In the genomic region with DNA sequence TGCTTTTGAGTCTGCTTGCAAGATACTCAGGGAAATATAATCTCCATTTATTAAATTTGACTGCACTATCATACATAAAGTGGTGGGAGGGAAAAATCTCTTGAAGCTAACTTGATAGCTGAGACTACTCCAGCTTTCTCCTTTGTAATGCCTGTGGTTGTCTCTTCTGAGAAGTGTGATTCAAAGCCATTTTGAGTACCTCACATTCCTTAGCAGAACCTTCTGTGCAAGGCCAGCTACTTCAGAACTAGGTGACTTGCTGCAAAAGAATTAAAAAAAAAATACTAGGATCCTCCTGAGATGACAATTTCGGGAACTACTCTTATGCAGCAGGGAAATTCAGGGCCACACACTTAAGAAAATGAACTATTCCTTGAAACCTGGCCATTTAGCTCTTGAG, we compare ENCODE assay signal across 30 cellular contexts.
DNase-seq lines count a peak whose midpoint lies in the region; ATAC-seq and TF ChIP-seq lines count a peak whose summit lies in the region.
"Had no signal": no experiment of that assay in that cellular context is flagged by ENCODE, and none has a peak within 500 bp of the region (broad histone marks: within the 10 kb centered on the region; RNA-seq: fewer than 3 reads in every experiment).

No MANE protein-coding gene starts in this region.

- no peak for TF ChIP-seq POLR2A in thyroid gland (IDR thresholded peaks at IDR 0.05)

- H3K4me3 Mint-ChIP-seq in WTC11: no peak overlapping the region
- H3K4me3 Mint-ChIP-seq: activated CD4-positive, alpha-beta memory T cell treated with anti-CD3 and anti-CD28 coated beads, Interleukin-2, amount 10 ng/mL, durations not matched to agents 7 days and 5 days; activated naive CD4-positive, alpha-beta T cell treated with anti-CD3 and anti-CD28 coated beads for 36 hours; H9; naive B cell had no signal

- H3K27ac Mint-ChIP-seq in WTC11: no peak overlapping the region
- H3K27ac Mint-ChIP-seq: activated CD4-positive, alpha-beta memory T cell treated with anti-CD3 and anti-CD28 coated beads, Interleukin-2, amount 10 ng/mL, durations not matched to agents 7 days and 5 days; activated naive CD4-positive, alpha-beta T cell treated with anti-CD3 and anti-CD28 coated beads for 36 hours; H9; naive B cell; progenitor cell of endocrine pancreas had no signal

- no peak for TF ChIP-seq CTCF in WTC11 (IDR thresholded peaks at IDR 0.05)
- TF ChIP-seq CTCF in thyroid gland (IDR thresholded peaks at IDR 0.05): no peak
- TF ChIP-seq CTCF in GM13977 (IDR thresholded peaks at IDR 0.05; ENCODE audit: extremely low read depth, insufficient read depth, missing control alignments): no peak

- ATAC-seq in WTC11: peak; percentile 39; the same call in 1 of the 2 replicates
- ATAC-seq: activated CD4-positive, CD25-positive, alpha-beta regulatory T cell treated with anti-CD3 and anti-CD28 coated beads, Interleukin-2, amount 50 U/mL, for 24 hours; gastroesophageal sphincter had no signal

- H3K4me1 Mint-ChIP-seq in WTC11: peaks cover 6% of the 10 kb centered on the region; the same call in 1 of the 2 replicates
- H3K4me1 Mint-ChIP-seq: H9, naive B cell had no signal

- no peak overlapping the region for H3K27ac ChIP-seq in GM23248
- H3K27ac ChIP-seq in thyroid gland: peak overlapping the region in 2 of 3 donors; percentile 31 to 32
- H3K27ac ChIP-seq: adrenal gland, C4-2B, gastroesophageal sphincter, neutrophil, sigmoid colon had no signal

- no peaks in the 10 kb centered on the region for H3K9me2 ChIP-seq in GM23248 (ENCODE audit: insufficient read depth)
- H3K9me2 ChIP-seq: SK-N-SH had no signal

- H3K27me3 Mint-ChIP-seq in WTC11 (ENCODE audit: low read depth): peaks cover 81% of the 10 kb centered on the region
- H3K27me3 Mint-ChIP-seq: activated CD4-positive, alpha-beta memory T cell treated with anti-CD3 and anti-CD28 coated beads, Interleukin-2, amount 10 ng/mL, durations not matched to agents 7 days and 5 days; progenitor cell of endocrine pancreas had no signal

- intact Hi-C loops in thyroid gland (cut with DNase I): no loop called here

- H3K36me3 ChIP-seq in GM23248 (ENCODE audit: low read depth) (no peaks in the 10 kb centered on the region), thyroid gland (no peaks in the 10 kb centered on the region)
- H3K36me3 ChIP-seq: adrenal gland, gastroesophageal sphincter, neutrophil, sigmoid colon had no signal

- H3K9me3 ChIP-seq in GM23248 (ENCODE audit: low read depth) (no peaks in the 10 kb centered on the region), thyroid gland (no peaks in the 10 kb centered on the region)
- H3K9me3 ChIP-seq: adrenal gland, Caco-2, gastroesophageal sphincter, neutrophil, sigmoid colon, SK-N-SH had no signal

- H4K20me1 ChIP-seq in GM23248 (ENCODE audit: insufficient read depth): no peaks in the 10 kb centered on the region

- H3K4me1 ChIP-seq in GM23248 (ENCODE audit: insufficient read depth) (peaks cover 26% of the 10 kb centered on the region), thyroid gland (peaks cover 4 to 12% of the 10 kb centered on the region in 2 donors)
- H3K4me1 ChIP-seq: adrenal gland, Caco-2, gastroesophageal sphincter, sigmoid colon had no signal

- DNase-seq in GM23248: peak; percentile 35
- DNase-seq in WTC11 (ENCODE audit: low spot score): no peak
- peak; percentile 9 for DNase-seq in kidney glomerular epithelial cell (lab: John Stamatoyannopoulos, UW)
- peak; percentile 23 to 29 for DNase-seq in thyroid gland
- no peak for DNase-seq in SIG-M5 (lab: John Stamatoyannopoulos, UW)
- DNase-seq in GM13977 (ENCODE audit: low spot score): no peak
- DNase-seq in NCI-H1092 (lab: John Stamatoyannopoulos, UW): no peak
- DNase-seq: activated CD4-positive, alpha-beta memory T cell treated with anti-CD3 and anti-CD28 coated beads, Interleukin-2, amount 10 ng/mL, durations not matched to agents 7 days and 5 days; activated CD8-positive, alpha-beta memory T cell treated with anti-CD3 and anti-CD28 coated beads, Interleukin-2, amount 50 U/mL, for 4 hours; activated naive CD4-positive, alpha-beta T cell treated with anti-CD3 and anti-CD28 coated beads for 36 hours; adrenal gland; Caco-2; DMS79 treated with DMSO at 0.1 percent for 48 hours; H9; KG1; midbrain; MM.1S; naive B cell; NCI-H2029 treated with DMSO at 0.1 percent for 48 hours; NCI-H2227 treated with DMSO at 0.1 percent for 48 hours; sigmoid colon; SK-N-SH; stimulated activated CD4-positive, alpha-beta T cell treated with anti-CD3 and anti-CD28 coated beads, Interleukin-15, amount 100 ng/mL, for 24 hours; stimulated activated CD4-positive, alpha-beta T cell treated with anti-CD3 and anti-CD28 coated beads, Interleukin-4, amount 100 ng/mL, for 4 hours; trophoblast cell had no signal

- H3K79me2 ChIP-seq in GM23248 (ENCODE audit: insufficient read depth): no peaks in the 10 kb centered on the region

- CTCF ChIA-PET in WTC11 (lab: Charles Lee): interaction anchor here (0.9 to 2.3 kb wide), 3 partner anchors 9 to 790 kb away, joined by 3 to 18 read pairs (median 4); no protein-coding TSS in a partner anchor

- no peak overlapping the region for H3K4me2 ChIP-seq in GM23248 (ENCODE audit: unreplicated experiment)
- H3K4me2 ChIP-seq: SK-N-SH had no signal

- peaks cover 6% of the 10 kb centered on the region; the same call in 1 of the 2 replicates for H3K9me3 Mint-ChIP-seq in WTC11
- H3K9me3 Mint-ChIP-seq: activated CD4-positive, alpha-beta memory T cell treated with anti-CD3 and anti-CD28 coated beads, Interleukin-2, amount 10 ng/mL, durations not matched to agents 7 days and 5 days; activated naive CD4-positive, alpha-beta T cell treated with anti-CD3 and anti-CD28 coated beads for 36 hours; H9 had no signal

- in situ Hi-C loops in GM23248 (cut with MboI): no loop called here
- in situ Hi-C loops in GM13977 (cut with MboI; ENCODE audit: low pct_unique_long_range_greater_than_20kb, low sequenced_read_pairs, unreplicated experiment): no loop called here

- H3K4me3 ChIP-seq in GM23248: no peak overlapping the region
- H3K4me3 ChIP-seq in thyroid gland (replicated peaks in 1 of 3): no peak overlapping the region
- H3K4me3 ChIP-seq: adrenal gland, gastroesophageal sphincter, sigmoid colon had no signal

- H3K27me3 ChIP-seq in GM23248 (replicated peaks; ENCODE audit: insufficient read depth) (no peaks in the 10 kb centered on the region), thyroid gland (no peaks in the 10 kb centered on the region)
- H3K27me3 ChIP-seq: adrenal gland, gastroesophageal sphincter, neutrophil, sigmoid colon had no signal

- H2AFZ ChIP-seq in GM23248: 0 out of 2 replicates have a peak overlapping the region, but pooled peaks have one; percentile 33

- POLR2A ChIA-PET in WTC11 (lab: Charles Lee): no interaction called here

- H3K9ac ChIP-seq in GM23248: no peak overlapping the region
- H3K9ac ChIP-seq: SK-N-SH had no signal

- H3F3A ChIP-seq in GM23248 (ENCODE audit: insufficient read depth): 0 out of 2 replicates have a peak, but pooled peaks cover 5% of the 10 kb centered on the region

- H3K36me3 Mint-ChIP-seq in WTC11: no peaks in the 10 kb centered on the region
- H3K36me3 Mint-ChIP-seq: naive B cell had no signal

- 92 to 93% methylated on average over 1 of the region's 1 CpG for WGBS in GM23248 (ENCODE audit: low coverage in 1 of 2, low lambda C conversion rate in 2 of 2, missing lambda C conversion rate in 2 of 2), 2 experiments
- WGBS in thyroid gland, 2 donors: 32 to 50% methylated on average over 1 of the region's 1 CpG

TF ChIP-seq in WTC11, 78 proteins besides CTCF, POLR2A, EP300 and RAD21 (continues in another document):
- TF ChIP-seq SMAD3 (CRISPR knock-in tag; IDR thresholded peaks at IDR 0.05; ENCODE audit: borderline replicate concordance) (no peak), FOXP1 (CRISPR knock-in tag; IDR thresholded peaks at IDR 0.05; ENCODE audit: borderline replicate concordance) (no peak), OVOL2 (CRISPR knock-in tag; IDR thresholded peaks at IDR 0.05; ENCODE audit: borderline replicate concordance) (no peak), NR1H2 (CRISPR knock-in tag; IDR thresholded peaks at IDR 0.05) (no peak), TEAD1 (CRISPR knock-in tag; IDR thresholded peaks at IDR 0.05) (no peak), KAT7 (CRISPR knock-in tag; IDR thresholded peaks at IDR 0.05; ENCODE audit: borderline replicate concordance) (no peak)
- TF ChIP-seq, protein P1, sequence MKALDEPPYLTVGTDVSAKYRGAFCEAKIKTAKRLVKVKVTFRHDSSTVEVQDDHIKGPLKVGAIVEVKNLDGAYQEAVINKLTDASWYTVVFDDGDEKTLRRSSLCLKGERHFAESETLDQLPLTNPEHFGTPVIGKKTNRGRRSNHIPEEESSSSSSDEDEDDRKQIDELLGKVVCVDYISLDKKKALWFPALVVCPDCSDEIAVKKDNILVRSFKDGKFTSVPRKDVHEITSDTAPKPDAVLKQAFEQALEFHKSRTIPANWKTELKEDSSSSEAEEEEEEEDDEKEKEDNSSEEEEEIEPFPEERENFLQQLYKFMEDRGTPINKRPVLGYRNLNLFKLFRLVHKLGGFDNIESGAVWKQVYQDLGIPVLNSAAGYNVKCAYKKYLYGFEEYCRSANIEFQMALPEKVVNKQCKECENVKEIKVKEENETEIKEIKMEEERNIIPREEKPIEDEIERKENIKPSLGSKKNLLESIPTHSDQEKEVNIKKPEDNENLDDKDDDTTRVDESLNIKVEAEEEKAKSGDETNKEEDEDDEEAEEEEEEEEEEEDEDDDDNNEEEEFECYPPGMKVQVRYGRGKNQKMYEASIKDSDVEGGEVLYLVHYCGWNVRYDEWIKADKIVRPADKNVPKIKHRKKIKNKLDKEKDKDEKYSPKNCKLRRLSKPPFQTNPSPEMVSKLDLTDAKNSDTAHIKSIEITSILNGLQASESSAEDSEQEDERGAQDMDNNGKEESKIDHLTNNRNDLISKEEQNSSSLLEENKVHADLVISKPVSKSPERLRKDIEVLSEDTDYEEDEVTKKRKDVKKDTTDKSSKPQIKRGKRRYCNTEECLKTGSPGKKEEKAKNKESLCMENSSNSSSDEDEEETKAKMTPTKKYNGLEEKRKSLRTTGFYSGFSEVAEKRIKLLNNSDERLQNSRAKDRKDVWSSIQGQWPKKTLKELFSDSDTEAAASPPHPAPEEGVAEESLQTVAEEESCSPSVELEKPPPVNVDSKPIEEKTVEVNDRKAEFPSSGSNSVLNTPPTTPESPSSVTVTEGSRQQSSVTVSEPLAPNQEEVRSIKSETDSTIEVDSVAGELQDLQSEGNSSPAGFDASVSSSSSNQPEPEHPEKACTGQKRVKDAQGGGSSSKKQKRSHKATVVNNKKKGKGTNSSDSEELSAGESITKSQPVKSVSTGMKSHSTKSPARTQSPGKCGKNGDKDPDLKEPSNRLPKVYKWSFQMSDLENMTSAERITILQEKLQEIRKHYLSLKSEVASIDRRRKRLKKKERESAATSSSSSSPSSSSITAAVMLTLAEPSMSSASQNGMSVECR (CRISPR knock-in tag; IDR thresholded peaks at IDR 0.05; ENCODE audit: borderline replicate concordance): no peak

Comparison
In these comparisons a context has a peak if more than half of its experiments do, and no peak if none do; other contexts are left out.
1. DNase-seq: peak in GM23248 (single experiment), kidney glomerular epithelial cell (single experiment) and thyroid gland (2 of 2); none in WTC11 (single experiment), SIG-M5 (single experiment), GM13977 (single experiment) and NCI-H1092 (single experiment).